ENCODE assay signal across 12 cellular contexts in genomic region chr5:158414780-158415179, GRCh38.
DNase-seq lines count a peak whose midpoint lies in the region; TF ChIP-seq lines count a peak whose summit lies in the region.
"Had no signal": no experiment of that assay in that cellular context is flagged by ENCODE, and none has a peak within 500 bp of the region (broad histone marks: within the 10 kb centered on the region; RNA-seq: fewer than 3 reads in every experiment).

No MANE protein-coding gene starts in this region.

- no peak overlapping the region for H3K4me3 ChIP-seq in epithelial cell of esophagus (ENCODE audit: low read length)
- no peak overlapping the region for H3K4me3 ChIP-seq in esophagus squamous epithelium

- DNase-seq in AG08395 (ENCODE audit: low spot score) (peak; percentile 73), RWPE1 (ENCODE audit: low spot score) (peak; percentile 56), epithelial cell of esophagus (ENCODE audit: low read depth) (peak; percentile 54), lung microvascular endothelial cell (ENCODE audit: low read depth in 2 of 2) (peak; percentile 2 to 67), GM19238 (ENCODE audit: insufficient read length, low spot score) (no peak), NCI-H2029 treated with DMSO at 0.1 percent for 48 hours (lab: John Stamatoyannopoulos, UW) (no peak), esophagus squamous epithelium (lab: John Stamatoyannopoulos, UW) (no peak), DMS 273 treated with DMSO at 0.1 percent for 48 hours (lab: John Stamatoyannopoulos, UW) (no peak)
- DNase-seq: activated CD4-positive, alpha-beta memory T cell treated with anti-CD3 and anti-CD28 coated beads, Interleukin-2, amount 10 ng/mL, durations not matched to agents 7 days and 5 days; activated naive CD8-positive, alpha-beta T cell treated with anti-CD3 and anti-CD28 coated beads, Interleukin-2, amount 10 ng/mL, durations not matched to agents 7 days and 5 days; NCI-H446 treated with DMSO at 0.1 percent for 48 hours; posterior cingulate gyrus had no signal

- 44 to 75% methylated on average over 1 of the region's 1 CpG for WGBS in esophagus squamous epithelium, 2 donors

- TF ChIP-seq CTCF in RWPE1 (conservative IDR thresholded peaks at IDR 0.05; ENCODE audit: low read depth) (no peak), epithelial cell of esophagus (IDR thresholded peaks at IDR 0.05; ENCODE audit: insufficient read depth, low read depth, low read length, missing control alignments) (no peak), esophagus squamous epithelium (IDR thresholded peaks at IDR 0.05) (no peak)

- POLR2A ChIA-PET in RWPE1 (lab: Yijun Ruan, JAX; ENCODE audit: low non-redundant PET): no interaction called here

- intact Hi-C loops in esophagus squamous epithelium (cut with DNase I): no loop called here

- no peaks in the 10 kb centered on the region for H3K36me3 ChIP-seq in esophagus squamous epithelium

- H3K4me1 ChIP-seq in esophagus squamous epithelium: no peaks in the 10 kb centered on the region

- CTCF ChIA-PET in RWPE1 (lab: Yijun Ruan, JAX): interaction anchor here (0.5 kb wide), 1 partner anchor 639 kb away, joined by 4 read pairs; no protein-coding TSS in a partner anchor

- TF ChIP-seq POLR2A in esophagus squamous epithelium (IDR thresholded peaks at IDR 0.05): no peak

- no peaks in the 10 kb centered on the region for H3K27me3 ChIP-seq in esophagus squamous epithelium

- H3K27ac ChIP-seq in RWPE1 (no peak overlapping the region), esophagus squamous epithelium (peak overlapping the region in 2 of 4 donors; percentile 30 to 57)

- H3K9me3 ChIP-seq in esophagus squamous epithelium: no peaks in the 10 kb centered on the region

Comparison
In these comparisons a context has a peak if more than half of its experiments do, and no peak if none do; other contexts are left out.
1. DNase-seq: peak in AG08395 (single experiment), RWPE1 (single experiment), epithelial cell of esophagus (single experiment) and lung microvascular endothelial cell (2 of 2); none in GM19238 (single experiment), NCI-H2029 treated with DMSO at 0.1 percent for 48 hours (single experiment), esophagus squamous epithelium (single experiment) and DMS 273 treated with DMSO at 0.1 percent for 48 hours (single experiment).